Comparison of ENCODE assay signal across 21 cellular contexts in genomic region chr18:6901283-6901926, GRCh38.
"Had no signal": no experiment of that assay in that cellular context is flagged by ENCODE, and none has a peak within 500 bp of the region (broad histone marks: within the 10 kb centered on the region; RNA-seq: fewer than 3 reads in every experiment).

No MANE protein-coding gene starts in this region.

- H3K4me1 ChIP-seq: esophagus squamous epithelium, gastroesophageal sphincter, parathyroid adenoma, sigmoid colon, stomach, transverse colon had no signal

- DNase-seq: effector memory CD4-positive, alpha-beta T cell; esophagus squamous epithelium; foreskin fibroblast; glutamatergic neuron; islet precursor cell; left cardiac atrium; left ventricle myocardium superior; mesendoderm; naive B cell; occipital lobe; sigmoid colon; stimulated activated CD4-positive, alpha-beta T cell treated with anti-CD3 and anti-CD28 coated beads, Interleukin-12 subunit alpha, Interleukin-12 subunit beta, amount 100 ng/mL, for 4 hours; stimulated activated naive CD4-positive, alpha-beta T cell; stomach; substantia nigra; transverse colon had no signal

- ATAC-seq: gastroesophageal sphincter, left cardiac atrium, left ventricle myocardium superior had no signal

- H3K27me3 ChIP-seq: esophagus squamous epithelium, gastroesophageal sphincter, sigmoid colon, stomach, transverse colon had no signal

- H3K36me3 ChIP-seq: sigmoid colon, stomach, thoracic aorta, transverse colon had no signal

- H3K27ac ChIP-seq: coronary artery, esophagus squamous epithelium, gastroesophageal sphincter, parathyroid adenoma, sigmoid colon, skin epidermis, stomach, thoracic aorta, transverse colon had no signal

- H3K4me3 ChIP-seq: coronary artery, esophagus squamous epithelium, gastroesophageal sphincter, sigmoid colon, skin epidermis, stomach, thoracic aorta, transverse colon had no signal

- H3K9me3 ChIP-seq: esophagus squamous epithelium, thoracic aorta, transverse colon had no signal
